ENCODE assay signal across 18 cellular contexts in the genomic region with DNA sequence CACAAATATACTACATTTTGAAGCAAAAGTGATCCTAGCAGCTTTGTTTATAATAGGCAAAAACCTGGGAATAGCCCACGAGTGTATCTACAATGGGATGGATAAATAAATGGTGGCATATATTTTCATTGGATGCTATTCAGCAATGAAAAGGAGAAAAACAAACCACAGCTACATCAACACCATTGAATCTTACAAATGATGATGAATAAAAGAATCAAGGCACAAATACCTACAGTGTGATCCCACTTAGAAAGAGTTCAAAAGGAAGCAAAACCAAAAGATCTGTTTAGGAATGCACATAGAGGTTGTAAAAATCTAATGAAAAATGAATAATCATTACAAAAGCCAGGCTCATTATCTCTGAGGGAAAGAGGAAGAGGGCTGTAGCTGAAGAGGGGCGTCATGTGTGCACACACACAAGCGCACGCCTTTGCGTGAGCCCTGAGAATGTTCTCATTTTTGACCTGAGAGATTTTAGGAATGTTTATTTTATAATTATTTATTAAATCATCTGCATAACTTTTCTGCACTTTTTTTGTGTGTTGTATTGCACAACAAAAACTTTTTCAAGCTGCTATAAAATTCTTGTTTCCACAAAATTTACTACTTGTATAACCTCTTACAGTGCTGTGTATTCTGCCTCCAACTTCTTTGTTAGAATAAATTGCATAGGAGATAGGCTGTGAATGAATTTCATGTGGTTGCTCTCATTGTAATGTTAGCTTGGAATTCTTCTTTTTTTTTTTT. TPM values are rescaled to one million over a fixed set of nuclear protein-coding genes. Genes with fewer than 3 reads are reported as not detected.
A peak's percentile ranks its signal among the peaks of the same experiment; 100 is the strongest.
DNase-seq lines count a peak whose midpoint lies in the region; ATAC-seq, FAIRE-seq and TF ChIP-seq lines count a peak whose summit lies in the region.
"Had no signal": no experiment of that assay in that cellular context is flagged by ENCODE, and none has a peak within 500 bp of the region (broad histone marks: within the 10 kb centered on the region; RNA-seq: fewer than 3 reads in every experiment).

No MANE protein-coding gene starts in this region.

- intact Hi-C loops in K562 (cut with micrococcal nuclease) (loop anchor here (10.0 kb wide), 2 partner anchors 170 to 210 kb away; partner anchors contain the start of genes ARSK and SKIC3), sciatic nerve (cut with DNase I) (no loop called here)

- CTCF ChIA-PET in K562 (lab: Yijun Ruan, JAX; ENCODE audit: low intra/inter-chr PET ratio) = no interaction called here

- no TSS peak for BruUV-seq in K562 (replicated peaks; lab: Mats Ljungman, UMichigan)

- peaks cover 28 to 64% of the 10 kb centered on the region in 2 experiments for H3K4me1 ChIP-seq in K562 (replicated peaks in 1 of 2; ENCODE audit: control insufficient read depth in 2 of 2, insufficient read depth in 2 of 2, low read length in 2 of 2)

- H3K27ac ChIP-seq in K562 (ENCODE audit: extremely low read depth, low read depth, low read length) = peak overlapping the region; percentile 85

- DNase-seq in EH (ENCODE audit: low read depth) = peak; percentile 61
- DNase-seq in NOMO-1 treated with DMSO at 0.1 percent for 48 hours (lab: John Stamatoyannopoulos, UW; ENCODE audit: unreplicated experiment) = peak; percentile 58
- peak in 1 of 4 experiments; percentile 63 for DNase-seq in K562 (ENCODE audit: extremely low read depth in 1 of 4, low spot score in 3 of 4)
- no peak for DNase-seq in sciatic nerve (ENCODE audit: low spot score)
- no peak for DNase-seq in mucosa of gallbladder (ENCODE audit: low spot score)
- DNase-seq in T-helper 1 cell = no peak
- DNase-seq: activated gamma-delta T cell treated with Interleukin-2 at 50 U/mL for 16 hours, AML-193, MV-4-11, NCI-H2107, NCI-H69, nephron progenitor cell, Peyer's patch, T-helper 17 cell had no signal

- H3K4me3 ChIP-seq in K562 = no peak overlapping the region
- H3K4me3 ChIP-seq: lung, Peyer's patch had no signal

- POLR2A ChIA-PET in K562 (lab: Yijun Ruan, JAX) = interaction anchor here (1.2 to 6.1 kb wide), 3 partner anchors 9 to 14 kb away, joined by 8 to 41 read pairs (median 12); no protein-coding TSS in a partner anchor

- H3K79me2 ChIP-seq in K562 (ENCODE audit: control insufficient read depth, insufficient read depth, low read length) = peaks cover 12% of the 10 kb centered on the region

- H3K9ac ChIP-seq in K562 (ENCODE audit: insufficient read depth in 1 of 2, low read depth in 2 of 2, low read length in 2 of 2) = peak overlapping the region in 1 of 2 experiments; percentile 92; a peak in 2 of 4 replicates

- peak overlapping the region; percentile 8; the same call in 1 of the 2 replicates for H3K4me2 ChIP-seq in K562 (ENCODE audit: insufficient read depth, low read length)

- no peak for TF ChIP-seq RAD21 in K562 (CRISPR knock-in tag; conservative IDR thresholded peaks at IDR 0.05 in 1 of 2, IDR thresholded peaks at IDR 0.05 in 1 of 2)

- TF ChIP-seq POLR2A in K562 (conservative IDR thresholded peaks at IDR 0.05) = no peak

- TF ChIP-seq EP300 in K562 (IDR thresholded peaks at IDR 0.05; ENCODE audit: low read length) = no peak

- H3K27me3 ChIP-seq in K562 (ENCODE audit: control insufficient read depth in 2 of 2, insufficient read depth in 2 of 2, low read length in 2 of 2) = no peaks in the 10 kb centered on the region
- H3K27me3 ChIP-seq: ascending aorta, Peyer's patch had no signal

- no peaks in the 10 kb centered on the region for H4K20me1 ChIP-seq in K562 (replicated peaks; ENCODE audit: control insufficient read depth, insufficient read depth, low read length)

- 10% methylated on average over 5 of the region's 5 CpGs for WGBS in K562 (ENCODE audit: insufficient coverage, low coverage, missing lambda C conversion rate)

- no peaks in the 10 kb centered on the region for H3K9me3 ChIP-seq in K562 (replicated peaks; ENCODE audit: control insufficient read depth, insufficient read depth, low read depth, low read length)
- H3K9me3 ChIP-seq: ascending aorta, Peyer's patch had no signal

- no peaks in the 10 kb centered on the region for H3K36me3 ChIP-seq in K562 (ENCODE audit: control insufficient read depth, insufficient read depth, low read length)
- H3K36me3 ChIP-seq: ascending aorta, Peyer's patch had no signal

- no peak for TF ChIP-seq CTCF in K562 (IDR thresholded peaks at IDR 0.05 in 2 of 3, conservative IDR thresholded peaks at IDR 0.05 in 1 of 3; ENCODE audit: insufficient read depth in 2 of 3, low read depth in 1 of 3, low read length in 3 of 3)

- H3K9me1 ChIP-seq in K562 (ENCODE audit: control insufficient read depth, insufficient read depth, low read length) = no peaks in the 10 kb centered on the region

- in situ Hi-C loops in K562 (cut with MboI) = loop anchor here (5.0 kb wide), 1 partner anchor 58 kb away; no protein-coding TSS in a partner anchor

- H2AFZ ChIP-seq in K562 (ENCODE audit: low read depth, low read length) = peak overlapping the region; percentile 69

- FAIRE-seq in K562 (lab: Jason Lieb, UNC) = no peak

- 0 out of 3 replicates have a peak, but pooled peaks have one; percentile 9 for ATAC-seq in K562
- peak; percentile 67 for ATAC-seq in sciatic nerve
- ATAC-seq in GM21576 (IDR thresholded peaks at IDR 0.05; ENCODE audit: unreplicated experiment) = no peak
- no peak for ATAC-seq in GM18870 (IDR thresholded peaks at IDR 0.05; ENCODE audit: unreplicated experiment)
- ATAC-seq: T-helper 17 cell had no signal

TF ChIP-seq in K562, 482 proteins besides CTCF, POLR2A, EP300 and RAD21 (continues in another document):
- no peak for TF ChIP-seq SMAD2 (IDR thresholded peaks at IDR 0.05; ENCODE audit: low read depth, low read length)
- 0 out of 2 replicates have a peak, but pooled peaks have one; percentile 17 for TF ChIP-seq SMARCA4 (IDR thresholded peaks at IDR 0.05)
- TF ChIP-seq POLR2H (tag; IDR thresholded peaks at IDR 0.05; ENCODE audit: low read depth) = no peak; the same call in 1 of the 2 replicates
- no peak for TF ChIP-seq POLR3A (IDR thresholded peaks at IDR 0.05; ENCODE audit: borderline replicate concordance, extremely low read depth, insufficient read depth, insufficient read length)
- TF ChIP-seq ZFP36 (IDR thresholded peaks at IDR 0.05; ENCODE audit: low read depth, low read length, partially characterized antibody) = no peak

RNA-seq across cellular contexts. Expression of gene RHOBTB3, which starts 5.9 kb away (rescaled TPM):
- total RNA-seq in K562 (2011; cell fraction: chromatin; rRNA removed; ENCODE audit: low replicate concordance) = 221 and 302 TPM in 2 replicates
- 117 and 137 TPM in 2 replicates for total RNA-seq in K562 (2011; cell fraction: nucleolus; rRNA removed)
- 147 and 234 TPM in 2 replicates for total RNA-seq in K562 (2011; cell fraction: nucleoplasm; rRNA removed)
- 107 and 112 TPM in 2 replicates for total RNA-seq in K562 (2014; rRNA removed)
- total RNA-seq in K562 (2014; rRNA removed; fragmentation: Illumina TruSeq; extraction: Trizol) = 142 and 164 TPM in 2 replicates
- 133 and 143 TPM in 2 replicates for total RNA-seq in K562 (2015; rRNA removed; fragmentation: Illumina TruSeq; extraction: Trizol)
- total RNA-seq in K562 (2021) = 124 and 142 TPM in 2 replicates
- 128 and 166 TPM in 2 replicates for polyA plus RNA-seq in K562 (2011; rRNA removed)
- 180 and 257 TPM in 2 replicates for polyA plus RNA-seq in K562 (2011; cell fraction: cytosol; rRNA removed)
- polyA plus RNA-seq in K562 (2011; cell fraction: nucleus; rRNA removed) = 207 and 234 TPM in 2 replicates
- polyA plus RNA-seq in K562 (2012) = 73.9 and 97.8 TPM in 2 replicates
- polyA plus RNA-seq in K562 (2014; fragmentation: Illumina TruSeq; extraction: Trizol) = 111 and 115 TPM in 2 replicates
- polyA plus RNA-seq in K562 (2014; fragmentation: Nextera tagmentation; extraction: Ambion mirVana) = 10 to 100 TPM; 39.7 to 53.0 TPM
- 78.4 and 81.2 TPM in 2 replicates for polyA plus RNA-seq in K562 (2014; rRNA removed)
- 373 and 438 TPM in 2 replicates for polyA minus RNA-seq in K562 (2011; rRNA and poly(A)+ RNA removed)
- polyA minus RNA-seq in K562 (2011; cell fraction: cytosol; rRNA and poly(A)+ RNA removed) = 200 and 263 TPM in 2 replicates
- 246 and 302 TPM in 2 replicates for polyA minus RNA-seq in K562 (2011; cell fraction: nucleus; rRNA and poly(A)+ RNA removed)
- total RNA-seq in sciatic nerve = 192 TPM
- 38.6 TPM for total RNA-seq in mucosa of gallbladder

RNA-seq across cellular contexts. Expression of gene SPATA9, which starts 42.5 kb away (rescaled TPM):
- not detected in 2 replicates for total RNA-seq in K562 (2011; cell fraction: chromatin; rRNA removed; ENCODE audit: low replicate concordance)
- not detected in 2 replicates for total RNA-seq in K562 (2011; cell fraction: nucleolus; rRNA removed)
- not detected in 2 replicates for total RNA-seq in K562 (2011; cell fraction: nucleoplasm; rRNA removed)
- total RNA-seq in K562 (2014; rRNA removed) (0.24 TPM in 1 of 2 replicates, not detected in the other), K562 (2014; rRNA removed; fragmentation: Illumina TruSeq; extraction: Trizol) (not detected in 2 replicates), K562 (2015; rRNA removed; fragmentation: Illumina TruSeq; extraction: Trizol) (0.40 TPM in 1 of 2 replicates, not detected in the other), K562 (2021) (0.11 TPM in 1 of 2 replicates, not detected in the other), sciatic nerve (1.6 TPM), mucosa of gallbladder (0.20 TPM)
- polyA plus RNA-seq in K562 (2011; rRNA removed) (0.28 and 0.38 TPM in 2 replicates), K562 (2014; fragmentation: Illumina TruSeq; extraction: Trizol) (0.16 TPM in 1 of 2 replicates, not detected in the other), K562 (2014; fragmentation: Nextera tagmentation; extraction: Ambion mirVana) (1 to 10 TPM; 3.4 to 5.5 TPM), K562 (2014; rRNA removed) (0.05 and 0.16 TPM in 2 replicates)
- polyA plus RNA-seq in K562 (2011; cell fraction: cytosol; rRNA removed) = 0.09 TPM in 1 of 2 replicates, not detected in the other
- 0.14 and 0.24 TPM in 2 replicates for polyA plus RNA-seq in K562 (2011; cell fraction: nucleus; rRNA removed)
- polyA plus RNA-seq in K562 (2012) = 1.6 and 1.8 TPM in 2 replicates
- 0.18 TPM in 1 of 2 replicates, not detected in the other for polyA minus RNA-seq in K562 (2011; rRNA and poly(A)+ RNA removed)
- polyA minus RNA-seq in K562 (2011; cell fraction: cytosol; rRNA and poly(A)+ RNA removed) = not detected in 2 replicates
- polyA minus RNA-seq in K562 (2011; cell fraction: nucleus; rRNA and poly(A)+ RNA removed) = not detected in 2 replicates
- total RNA-seq: ascending aorta, Peyer's patch, T-helper 17 cell had no signal

Comparison
In these comparisons a context has a peak if more than half of its experiments do, and no peak if none do; other contexts are left out.
1. DNase-seq: peak in EH (single experiment) and NOMO-1 treated with DMSO at 0.1 percent for 48 hours (single experiment); none in sciatic nerve (single experiment), mucosa of gallbladder (single experiment) and T-helper 1 cell (0 of 5).
2. ATAC-seq: peak in K562 (single experiment) and sciatic nerve (single experiment); none in GM21576 (single experiment) and GM18870 (single experiment).